In the genomic region with DNA sequence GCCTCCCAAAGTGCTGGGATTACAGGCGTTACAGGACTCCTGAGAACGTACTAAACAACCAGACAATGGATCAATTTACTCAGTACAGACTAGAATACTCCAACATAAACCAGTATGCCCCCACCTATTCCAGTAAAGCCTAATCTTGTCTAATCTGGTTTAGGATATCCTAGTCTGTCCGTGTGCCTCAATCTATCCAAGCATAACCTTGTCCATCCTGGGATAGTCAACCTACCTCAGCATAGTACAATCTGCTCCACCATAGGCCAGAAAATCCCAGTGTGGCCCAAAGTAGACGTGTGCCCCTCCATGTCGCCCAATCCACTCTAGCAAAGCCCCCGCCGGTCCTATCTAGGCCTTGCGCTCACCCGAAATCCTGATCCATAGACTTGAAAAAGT, we compare ENCODE assay signal across 1 cellular context.
TF ChIP-seq lines count a peak whose summit lies in the region.

No MANE protein-coding gene starts in this region.

TF ChIP-seq in endothelial cell of umbilical vein, 7 proteins besides CTCF, POLR2A, EP300 and RAD21 (continued from another document):
- TF ChIP-seq, protein P1, sequence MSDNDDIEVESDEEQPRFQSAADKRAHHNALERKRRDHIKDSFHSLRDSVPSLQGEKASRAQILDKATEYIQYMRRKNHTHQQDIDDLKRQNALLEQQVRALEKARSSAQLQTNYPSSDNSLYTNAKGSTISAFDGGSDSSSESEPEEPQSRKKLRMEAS (IDR thresholded peaks at IDR 0.05; ENCODE audit: insufficient read depth, insufficient read length): no peak
- TF ChIP-seq POLR2AphosphoS5 (IDR thresholded peaks at IDR 0.05; ENCODE audit: insufficient read depth, low read depth, low read length) (no peak), MYC (IDR thresholded peaks at IDR 0.05; ENCODE audit: low read depth, low read length) (no peak), JUN (IDR thresholded peaks at IDR 0.05; ENCODE audit: borderline replicate concordance, insufficient read depth, insufficient read length, low read depth) (no peak), FOS (IDR thresholded peaks at IDR 0.05; ENCODE audit: borderline replicate concordance, insufficient read depth, low read length) (no peak), EZH2 (IDR thresholded peaks at IDR 0.05; ENCODE audit: borderline replicate concordance, low read depth, low read length, severe bottlenecking) (no peak)
TF ChIP-seq in endothelial cell of umbilical vein: peak in this region for 0.
